ENCODE assay signal across 8 cellular contexts in genomic region chr1:27574871-27575831, GRCh38. TPM values are rescaled to one million over a fixed set of nuclear protein-coding genes. Genes with fewer than 3 reads are reported as not detected.
DNase-seq lines count a peak whose midpoint lies in the region; ATAC-seq, FAIRE-seq and TF ChIP-seq lines count a peak whose summit lies in the region.

No MANE protein-coding gene starts in this region.

- H3K9me3 ChIP-seq in kidney (ENCODE audit: control insufficient read depth in 1 of 2, low read length in 2 of 2) = no peaks in the 10 kb centered on the region

- DNase-seq in COR-L47 (lab: John Stamatoyannopoulos, UW) (peak; percentile 83), NCI-H187 treated with DMSO at 0.1 percent for 48 hours (lab: John Stamatoyannopoulos, UW) (peak; percentile 37), cardiac fibroblast (ENCODE audit: low read depth in 2 of 2) (peak; percentile 86 to 89), kidney (peak; percentile 94), H54 (ENCODE audit: insufficient read length, low spot score) (no peak), activated T-cell treated with anti-CD3 and anti-CD28 coated beads for 4 hours (no peak)

- no peaks in the 10 kb centered on the region for H3K36me3 ChIP-seq in kidney (ENCODE audit: control insufficient read depth in 1 of 2, insufficient read depth in 2 of 2, low read length in 2 of 2)

- H3K9me3 Mint-ChIP-seq in stimulated activated memory B cell treated with anti-CD40 and anti-IgM and Interleukin-4, amounts not matched to agents 10 μg/mL and 1 μg/mL and 100 μg/mL, for 72 hours = no peaks in the 10 kb centered on the region

- H3K9ac ChIP-seq in kidney (ENCODE audit: low read length in 2 of 2) = no peak overlapping the region

- H3K36me3 Mint-ChIP-seq in stimulated activated memory B cell treated with anti-CD40 and anti-IgM and Interleukin-4, amounts not matched to agents 10 μg/mL and 1 μg/mL and 100 μg/mL, for 72 hours = no peaks in the 10 kb centered on the region

- H3K27me3 Mint-ChIP-seq in stimulated activated memory B cell treated with anti-CD40 and anti-IgM and Interleukin-4, amounts not matched to agents 10 μg/mL and 1 μg/mL and 100 μg/mL, for 72 hours = no peaks in the 10 kb centered on the region

- H3K4me1 Mint-ChIP-seq in stimulated activated memory B cell treated with anti-CD40 and anti-IgM and Interleukin-4, amounts not matched to agents 10 μg/mL and 1 μg/mL and 100 μg/mL, for 72 hours = peaks cover 37% of the 10 kb centered on the region

- intact Hi-C loops in kidney (cut with DNase I) = no loop called here

- H3K4me3 ChIP-seq in cardiac fibroblast (replicated peaks in 1 of 2; ENCODE audit: low read depth in 2 of 2, low read length in 2 of 2) = peak overlapping the region; percentile 22 to 40
- H3K4me3 ChIP-seq in kidney (ENCODE audit: low read length in 2 of 2) = no peak overlapping the region

- no peak for TF ChIP-seq POLR2A in H54 (IDR thresholded peaks at IDR 0.05; ENCODE audit: low read depth, low read length)

- no peak overlapping the region for H3K4me3 Mint-ChIP-seq in stimulated activated memory B cell treated with anti-CD40 and anti-IgM and Interleukin-4, amounts not matched to agents 10 μg/mL and 1 μg/mL and 100 μg/mL, for 72 hours

- peaks cover 39 to 57% of the 10 kb centered on the region in 2 donors for H3K4me1 ChIP-seq in kidney (ENCODE audit: control insufficient read depth in 1 of 2, insufficient read depth in 1 of 2, low read depth in 1 of 2, low read length in 2 of 2)

- no peak for FAIRE-seq in kidney (lab: Jason Lieb, UNC)
- FAIRE-seq in H54 (lab: Jason Lieb, UNC) = no peak

- no peak overlapping the region for H3K27ac Mint-ChIP-seq in stimulated activated memory B cell treated with anti-CD40 and anti-IgM and Interleukin-4, amounts not matched to agents 10 μg/mL and 1 μg/mL and 100 μg/mL, for 72 hours

- H3K27ac ChIP-seq in kidney (ENCODE audit: low read depth in 2 of 2, low read length in 2 of 2) = peak overlapping the region; percentile 87 to 88

- peak; percentile 20 for ATAC-seq in stimulated activated memory B cell treated with anti-CD40 and anti-IgM and Interleukin-4, amounts not matched to agents 10 μg/mL and 1 μg/mL and 100 μg/mL, for 72 hours
- ATAC-seq in GM21723 (IDR thresholded peaks at IDR 0.05; ENCODE audit: unreplicated experiment) = no peak

- TF ChIP-seq CTCF in cardiac fibroblast (IDR thresholded peaks at IDR 0.05; ENCODE audit: low read depth, low read length) = no peak
- TF ChIP-seq CTCF in kidney (IDR thresholded peaks at IDR 0.05; ENCODE audit: borderline replicate concordance, extremely low read depth, insufficient read depth) = peak; percentile 6

RNA-seq across cellular contexts. Expression of gene AHDC1, which starts 28.8 kb away (rescaled TPM):
- total RNA-seq in kidney = 48.2 TPM
- polyA plus RNA-seq in kidney (ENCODE audit: insufficient read depth, low read depth, low replicate concordance) = 8.5 TPM

RNA-seq across cellular contexts. Expression of gene FGR, which starts 59.8 kb away (rescaled TPM):
- total RNA-seq in kidney = 23.3 TPM
- 2.5 TPM for polyA plus RNA-seq in kidney (ENCODE audit: insufficient read depth, low read depth, low replicate concordance)

Comparison
In these comparisons a context has a peak if more than half of its experiments do, and no peak if none do; other contexts are left out.
1. DNase-seq: peak in COR-L47 (single experiment), NCI-H187 treated with DMSO at 0.1 percent for 48 hours (single experiment), cardiac fibroblast (2 of 2) and kidney (single experiment); none in H54 (single experiment) and activated T-cell treated with anti-CD3 and anti-CD28 coated beads for 4 hours (single experiment).
2. H3K4me3 ChIP-seq: peak in cardiac fibroblast (2 of 2); none in kidney (0 of 2).